In genomic region chr6:1837868-1838267, GRCh38 we compare ENCODE assay signal across 28 cellular contexts.
DNase-seq lines count a peak whose midpoint lies in the region; ATAC-seq, FAIRE-seq and TF ChIP-seq lines count a peak whose summit lies in the region.
"Had no signal": no experiment of that assay in that cellular context is flagged by ENCODE, and none has a peak within 500 bp of the region (broad histone marks: within the 10 kb centered on the region; RNA-seq: fewer than 3 reads in every experiment).

No MANE protein-coding gene starts in this region.

- peaks cover 3% of the 10 kb centered on the region for H3K79me1 ChIP-seq in mesenchymal stem cell (replicated peaks; ENCODE audit: low read length, poor library complexity, severe bottlenecking)

- H4K20me1 ChIP-seq in mammary epithelial cell (ENCODE audit: insufficient read depth, low read length) (no peaks in the 10 kb centered on the region), astrocyte (ENCODE audit: insufficient read depth, low read length) (no peaks in the 10 kb centered on the region)

- in situ Hi-C loops in mammary epithelial cell (cut with MboI; ENCODE audit: low sequenced_read_pairs in 2 of 2), result no loop called here

- no peaks in the 10 kb centered on the region for H3K79me2 ChIP-seq in mammary epithelial cell (ENCODE audit: insufficient read depth, low read length)
- H3K79me2 ChIP-seq in astrocyte (ENCODE audit: insufficient read depth, low read length), result no peaks in the 10 kb centered on the region

- H3K18ac ChIP-seq in mesenchymal stem cell (ENCODE audit: low read depth in 1 of 2, low read length in 2 of 2), result no peak overlapping the region

- H3K36me3 ChIP-seq in mammary epithelial cell (ENCODE audit: insufficient read depth, low read length) (no peaks in the 10 kb centered on the region), breast epithelium (no peaks in the 10 kb centered on the region), astrocyte (ENCODE audit: insufficient read depth, low read length) (no peaks in the 10 kb centered on the region), mesenchymal stem cell (ENCODE audit: control insufficient read depth in 1 of 2, insufficient read depth in 2 of 2, low read depth in 1 of 2, low read length in 2 of 2) (peaks cover 0 to 3% of the 10 kb centered on the region in 2 experiments)
- H3K36me3 ChIP-seq: BE2C, ovary, thyroid gland had no signal

- ATAC-seq in activated T-cell treated with anti-CD3 and anti-CD28 coated beads, Interleukin-2, amount 50 U/mL, for 4 hours, result no peak
- ATAC-seq in GM19397 (IDR thresholded peaks at IDR 0.05; ENCODE audit: unreplicated experiment), result no peak
- ATAC-seq in GM21825 (IDR thresholded peaks at IDR 0.05; ENCODE audit: unreplicated experiment), result no peak
- ATAC-seq: A549, esophagus mucosa, right cardiac atrium had no signal

- intact Hi-C loops in mammary epithelial cell (cut with micrococcal nuclease), result no loop called here
- intact Hi-C loops in breast epithelium (cut with DNase I; ENCODE audit: low total_unique reads), result no loop called here

- H2AFZ ChIP-seq in mammary epithelial cell (ENCODE audit: low read depth, low read length) (peak overlapping the region; percentile 80), astrocyte (ENCODE audit: low read depth, low read length) (no peak overlapping the region), mesenchymal stem cell (ENCODE audit: low read depth, low read length) (no peak overlapping the region)

- H2BK120ac ChIP-seq in mesenchymal stem cell (ENCODE audit: low read depth, low read length), result no peak overlapping the region

- peak overlapping the region; percentile 32 for H3K4me3 Mint-ChIP-seq in astrocyte (ENCODE audit: unreplicated experiment)
- no peak overlapping the region for H3K4me3 Mint-ChIP-seq in activated T-cell treated with anti-CD3 and anti-CD28 coated beads, Interleukin-2, amount 50 U/mL, for 4 hours
- H3K4me3 Mint-ChIP-seq: activated naive CD4-positive, alpha-beta T cell treated with anti-CD3 and anti-CD28 coated beads, Interleukin-2, amount 50 U/mL, for 24 hours; stimulated activated naive CD8-positive, alpha-beta T cell treated with anti-CD3 and anti-CD28 coated beads, Interleukin-15, Interleukin-2, amounts not matched to agents 100 ng/mL and 50 ng/mL, for 24 hours; T-helper 1 cell treated with Interleukin-12 subunit alpha and Interleukin-12 subunit beta and Interleukin-4 antibody, amounts not matched to agents 30 μg/mL and 1 μg/mL, for 36 hours had no signal

- H3K4me1 Mint-ChIP-seq in astrocyte (ENCODE audit: low read depth, unreplicated experiment), result peaks cover 15% of the 10 kb centered on the region
- H3K4me1 Mint-ChIP-seq in activated T-cell treated with anti-CD3 and anti-CD28 coated beads, Interleukin-2, amount 50 U/mL, for 4 hours (ENCODE audit: low read depth), result no peaks in the 10 kb centered on the region
- H3K4me1 Mint-ChIP-seq: activated naive CD4-positive, alpha-beta T cell treated with anti-CD3 and anti-CD28 coated beads, Interleukin-2, amount 50 U/mL, for 24 hours had no signal

- H3K36me3 Mint-ChIP-seq in astrocyte (ENCODE audit: low read depth, unreplicated experiment), result no peaks in the 10 kb centered on the region
- H3K36me3 Mint-ChIP-seq in activated T-cell treated with anti-CD3 and anti-CD28 coated beads, Interleukin-2, amount 50 U/mL, for 4 hours (ENCODE audit: insufficient read depth), result no peaks in the 10 kb centered on the region

- FAIRE-seq in astrocyte (lab: Jason Lieb, UNC) (no peak), GM19239 (lab: Jason Lieb, UNC) (no peak)
- FAIRE-seq: A549, frontal cortex, GM12892 had no signal

- DNase-seq in mammary epithelial cell, result no peak
- DNase-seq in breast epithelium (ENCODE audit: low spot score in 2 of 2), result no peak
- DNase-seq in astrocyte (ENCODE audit: low read depth), result no peak
- no peak for DNase-seq in mesenchymal stem cell
- no peak for DNase-seq in GM19239 (ENCODE audit: insufficient read length, low spot score)
- DNase-seq in activated T-cell treated with anti-CD3 and anti-CD28 coated beads, Interleukin-2, amount 50 U/mL, for 4 hours, result no peak
- DNase-seq: activated CD4-positive, alpha-beta T cell treated with anti-CD3 and anti-CD28 coated beads for 48 hours; anterior cingulate cortex; BE2C; effector CD4-positive, alpha-beta T cell; hippocampal formation; MM.1S; NCI-H774; ovary; right cardiac atrium; SIG-M5; stimulated activated CD4-positive, alpha-beta T cell treated with anti-CD3 and anti-CD28 coated beads, Interleukin-4, amount 100 ng/mL, for 24 hours; thyroid gland had no signal

- no peak overlapping the region for H3K23ac ChIP-seq in mesenchymal stem cell (ENCODE audit: low read length in 2 of 2)

- H3K4ac ChIP-seq in mesenchymal stem cell (ENCODE audit: low read depth in 1 of 2, low read length in 2 of 2), result no peak overlapping the region

- H3K9ac ChIP-seq in mammary epithelial cell (ENCODE audit: insufficient read depth, low read length) (no peak overlapping the region), astrocyte (ENCODE audit: low read length) (no peak overlapping the region), mesenchymal stem cell (ENCODE audit: low read length) (no peak overlapping the region)

- WGBS in mammary epithelial cell (ENCODE audit: low coverage, missing lambda C conversion rate), result 60% methylated on average over 2 of the region's 2 CpGs
- WGBS in mesenchymal stem cell, result 23% methylated on average over 2 of the region's 2 CpGs

- H2BK5ac ChIP-seq in mesenchymal stem cell (ENCODE audit: low read depth, low read length, poor library complexity, severe bottlenecking), result no peak overlapping the region

- no peaks in the 10 kb centered on the region for H3K9me3 ChIP-seq in mammary epithelial cell (replicated peaks; ENCODE audit: insufficient read depth, low read length)
- H3K9me3 ChIP-seq in breast epithelium, result no peaks in the 10 kb centered on the region
- H3K9me3 ChIP-seq in astrocyte (ENCODE audit: insufficient read depth, low read depth, low read length), result no peaks in the 10 kb centered on the region
- no peaks in the 10 kb centered on the region for H3K9me3 ChIP-seq in mesenchymal stem cell (ENCODE audit: control insufficient read depth, low read length)
- H3K9me3 ChIP-seq: A549, BE2C, ovary, thyroid gland had no signal

- CTCF ChIA-PET in mammary epithelial cell (lab: Charles Lee; ENCODE audit: low non-redundant PET), result no interaction called here

- H4K8ac ChIP-seq in mesenchymal stem cell (ENCODE audit: low read length), result no peak overlapping the region

- H3K27ac ChIP-seq in mammary epithelial cell (ENCODE audit: insufficient read depth, low read depth, low read length), result no peak overlapping the region
- H3K27ac ChIP-seq in breast epithelium, result no peak overlapping the region
- no peak overlapping the region for H3K27ac ChIP-seq in astrocyte (ENCODE audit: low read depth, low read length)
- H3K27ac ChIP-seq in mesenchymal stem cell (ENCODE audit: low read length, poor library complexity, severe bottlenecking), result no peak overlapping the region
- H3K27ac ChIP-seq: A549, ovary, thyroid gland had no signal

- BruUV-seq in mammary epithelial cell (replicated peaks; lab: Mats Ljungman, UMichigan), result no TSS peak

- H2AK5ac ChIP-seq in mesenchymal stem cell (ENCODE audit: low read length, severe bottlenecking), result peak overlapping the region; percentile 2

- no peaks in the 10 kb centered on the region for H3K27me3 ChIP-seq in mammary epithelial cell (ENCODE audit: insufficient read depth, low read length)
- no peaks in the 10 kb centered on the region for H3K27me3 ChIP-seq in breast epithelium
- H3K27me3 ChIP-seq in astrocyte (ENCODE audit: insufficient read depth, low read length), result no peaks in the 10 kb centered on the region
- H3K27me3 ChIP-seq in mesenchymal stem cell (ENCODE audit: control insufficient read depth in 1 of 2, insufficient read depth in 1 of 2, low read length in 2 of 2), result no peaks in the 10 kb centered on the region
- H3K27me3 ChIP-seq: BE2C, ovary, thyroid gland had no signal

- H3K4me2 ChIP-seq in mammary epithelial cell (ENCODE audit: insufficient read depth, low read depth, low read length) (peak overlapping the region; percentile 48), astrocyte (ENCODE audit: low read length) (peak overlapping the region; percentile 48), mesenchymal stem cell (ENCODE audit: low read length, poor library complexity, severe bottlenecking) (no peak overlapping the region)
- H3K4me2 ChIP-seq: A549 had no signal

- H3K4me1 ChIP-seq in mammary epithelial cell (ENCODE audit: insufficient read depth, low read length), result peaks cover 15% of the 10 kb centered on the region
- H3K4me1 ChIP-seq in breast epithelium, result no peaks in the 10 kb centered on the region
- peaks cover 16% of the 10 kb centered on the region for H3K4me1 ChIP-seq in astrocyte (ENCODE audit: insufficient read depth, low read length)
- H3K4me1 ChIP-seq in mesenchymal stem cell (ENCODE audit: control insufficient read depth, insufficient read depth, low read depth, low read length), result peaks cover 7% of the 10 kb centered on the region

- no peak overlapping the region for H3K14ac ChIP-seq in mesenchymal stem cell (ENCODE audit: low read length in 2 of 2)

- no peak for TF ChIP-seq POLR2A in breast epithelium (IDR thresholded peaks at IDR 0.05)

- dilution Hi-C loops in mammary epithelial cell (cut with HindIII; ENCODE audit: low sequenced_read_pairs), result no loop called here

- no peak overlapping the region for H2BK12ac ChIP-seq in mesenchymal stem cell (ENCODE audit: low read length in 2 of 2)

- no peak overlapping the region for H2BK15ac ChIP-seq in mesenchymal stem cell (ENCODE audit: low read depth, poor library complexity, severe bottlenecking)

- H3K27me3 Mint-ChIP-seq in astrocyte (ENCODE audit: low read depth, unreplicated experiment), result no peaks in the 10 kb centered on the region
- no peaks in the 10 kb centered on the region for H3K27me3 Mint-ChIP-seq in activated T-cell treated with anti-CD3 and anti-CD28 coated beads, Interleukin-2, amount 50 U/mL, for 4 hours (ENCODE audit: low read depth)
- H3K27me3 Mint-ChIP-seq: activated naive CD4-positive, alpha-beta T cell treated with anti-CD3 and anti-CD28 coated beads, Interleukin-2, amount 50 U/mL, for 24 hours; stimulated activated naive CD8-positive, alpha-beta T cell treated with anti-CD3 and anti-CD28 coated beads, Interleukin-15, Interleukin-2, amounts not matched to agents 100 ng/mL and 50 ng/mL, for 24 hours had no signal

- no peak overlapping the region for H4K91ac ChIP-seq in mesenchymal stem cell (ENCODE audit: low read length)

- no peaks in the 10 kb centered on the region for H3K9me3 Mint-ChIP-seq in astrocyte (ENCODE audit: unreplicated experiment)
- H3K9me3 Mint-ChIP-seq in activated T-cell treated with anti-CD3 and anti-CD28 coated beads, Interleukin-2, amount 50 U/mL, for 4 hours, result no peaks in the 10 kb centered on the region
- H3K9me3 Mint-ChIP-seq: activated naive CD4-positive, alpha-beta T cell treated with anti-CD3 and anti-CD28 coated beads, Interleukin-2, amount 50 U/mL, for 24 hours; stimulated activated naive CD8-positive, alpha-beta T cell treated with anti-CD3 and anti-CD28 coated beads, Interleukin-15, Interleukin-2, amounts not matched to agents 100 ng/mL and 50 ng/mL, for 24 hours; T-helper 1 cell treated with Interleukin-12 subunit alpha and Interleukin-12 subunit beta and Interleukin-4 antibody, amounts not matched to agents 30 μg/mL and 1 μg/mL, for 36 hours had no signal

- H3K4me3 ChIP-seq in mammary epithelial cell (replicated peaks in 1 of 3; ENCODE audit: insufficient read depth in 1 of 3, low read depth in 2 of 3, low read length in 3 of 3) (no peak overlapping the region), breast epithelium (no peak overlapping the region), astrocyte (ENCODE audit: insufficient read depth, low read depth, low read length) (no peak overlapping the region), mesenchymal stem cell (ENCODE audit: insufficient read depth in 1 of 2, low read depth in 1 of 2, low read length in 2 of 2) (no peak overlapping the region)
- H3K4me3 ChIP-seq: A549, lung, ovary, thyroid gland had no signal

- no peak for TF ChIP-seq CTCF in mammary epithelial cell (conservative IDR thresholded peaks at IDR 0.05 in 1 of 2, IDR thresholded peaks at IDR 0.05 in 1 of 2; ENCODE audit: extremely low read depth in 1 of 2, insufficient read depth in 1 of 2, low read depth in 1 of 2, low read length in 2 of 2)
- no peak for TF ChIP-seq CTCF in breast epithelium (IDR thresholded peaks at IDR 0.05)
- TF ChIP-seq CTCF in astrocyte (IDR thresholded peaks at IDR 0.05; ENCODE audit: insufficient read depth, low read depth, low read length), result no peak

- H3K27ac Mint-ChIP-seq in astrocyte (ENCODE audit: unreplicated experiment), result no peak overlapping the region
- H3K27ac Mint-ChIP-seq: activated naive CD4-positive, alpha-beta T cell treated with anti-CD3 and anti-CD28 coated beads, Interleukin-2, amount 50 U/mL, for 24 hours; stimulated activated naive CD8-positive, alpha-beta T cell treated with anti-CD3 and anti-CD28 coated beads, Interleukin-15, Interleukin-2, amounts not matched to agents 100 ng/mL and 50 ng/mL, for 24 hours; T-helper 1 cell treated with Interleukin-12 subunit alpha and Interleukin-12 subunit beta and Interleukin-4 antibody, amounts not matched to agents 30 μg/mL and 1 μg/mL, for 36 hours had no signal
